ENCODE assay signal across 31 cellular contexts in genomic region chr15:77057072-77057471, GRCh38. TPM values are rescaled to one million over a fixed set of nuclear protein-coding genes. Genes with fewer than 3 reads are reported as not detected.
A peak's percentile ranks its signal among the peaks of the same experiment; 100 is the strongest.
DNase-seq lines count a peak whose midpoint lies in the region; ATAC-seq and TF ChIP-seq lines count a peak whose summit lies in the region.
"Had no signal": no experiment of that assay in that cellular context is flagged by ENCODE, and none has a peak within 500 bp of the region (broad histone marks: within the 10 kb centered on the region; RNA-seq: fewer than 3 reads in every experiment).

No MANE protein-coding gene starts in this region.

- H3K4me2 ChIP-seq in GM23338 = peak overlapping the region; percentile 9; the same call in 1 of the 2 replicates

- intact Hi-C loops in activated CD4-positive, alpha-beta memory T cell treated with anti-CD3 and anti-CD28 coated beads for 36 hours (cut with micrococcal nuclease) = no loop called here

- H3K27me3 ChIP-seq in GM23338 (ENCODE audit: insufficient read depth) (no peaks in the 10 kb centered on the region), adipocyte (replicated peaks; ENCODE audit: control insufficient read depth, insufficient read depth, low read length) (no peaks in the 10 kb centered on the region)
- H3K27me3 ChIP-seq: heart right ventricle had no signal

- H3K9ac ChIP-seq in adipocyte (ENCODE audit: low read length) = no peak overlapping the region

- peaks cover 50% of the 10 kb centered on the region for H3K79me2 ChIP-seq in GM23338 (replicated peaks; ENCODE audit: insufficient read depth)

- ATAC-seq in GM23338 (no peak), omental fat pad (ENCODE audit: low FRiP score) (peak; percentile 19), GM18861 (IDR thresholded peaks at IDR 0.05; ENCODE audit: unreplicated experiment) (no peak)
- ATAC-seq: activated CD4-positive, CD25-positive, alpha-beta regulatory T cell treated with anti-CD3 and anti-CD28 coated beads, Interleukin-2, amount 50 U/mL, for 24 hours; activated CD8-positive, alpha-beta T cell treated with anti-CD3 and anti-CD28 coated beads, Interleukin-2, amount 10 ng/mL, durations not matched to agents 7 days and 5 days; heart right ventricle; stimulated activated naive B cell treated with anti-CD40 and anti-IgM and Interleukin-4, amounts not matched to agents 10 μg/mL and 1 μg/mL and 100 μg/mL, for 72 hours had no signal

- H3F3A ChIP-seq in GM23338 (replicated peaks; ENCODE audit: low read depth) = no peaks in the 10 kb centered on the region

- H3K4me3 Mint-ChIP-seq in activated CD4-positive, alpha-beta memory T cell treated with anti-CD3 and anti-CD28 coated beads for 36 hours = no peak overlapping the region
- no peak overlapping the region for H3K4me3 Mint-ChIP-seq in activated CD4-positive, alpha-beta memory T cell treated with anti-CD3 and anti-CD28 coated beads, Interleukin-2, amount 10 ng/mL, durations not matched to agents 7 days and 5 days
- H3K4me3 Mint-ChIP-seq in GM23338 = no peak overlapping the region
- H3K4me3 Mint-ChIP-seq: activated CD8-positive, alpha-beta T cell treated with anti-CD3 and anti-CD28 coated beads, Interleukin-2, amount 10 ng/mL, durations not matched to agents 7 days and 5 days; activated naive CD8-positive, alpha-beta T cell treated with anti-CD3 and anti-CD28 coated beads, Interleukin-2, amount 50 U/mL, for 24 hours; endodermal cell; stimulated activated naive B cell treated with anti-CD40 and anti-IgM and Interleukin-4, amounts not matched to agents 10 μg/mL and 1 μg/mL and 100 μg/mL, for 72 hours had no signal

- H3K36me3 ChIP-seq in GM23338 (ENCODE audit: insufficient read depth) (no peaks in the 10 kb centered on the region; the same call in 1 of the 2 replicates), adipocyte (ENCODE audit: control insufficient read depth, insufficient read depth, low read length, severe bottlenecking) (peaks cover 49% of the 10 kb centered on the region)
- H3K36me3 ChIP-seq: prostate gland had no signal

- no peaks in the 10 kb centered on the region for H3K9me3 Mint-ChIP-seq in activated CD4-positive, alpha-beta memory T cell treated with anti-CD3 and anti-CD28 coated beads for 36 hours
- no peaks in the 10 kb centered on the region for H3K9me3 Mint-ChIP-seq in activated CD4-positive, alpha-beta memory T cell treated with anti-CD3 and anti-CD28 coated beads, Interleukin-2, amount 10 ng/mL, durations not matched to agents 7 days and 5 days
- H3K9me3 Mint-ChIP-seq in GM23338 = no peaks in the 10 kb centered on the region
- H3K9me3 Mint-ChIP-seq: activated naive CD8-positive, alpha-beta T cell treated with anti-CD3 and anti-CD28 coated beads, Interleukin-2, amount 50 U/mL, for 24 hours; brain; endodermal cell; naive B cell; stimulated activated naive B cell treated with anti-CD40 and anti-IgM and Interleukin-4, amounts not matched to agents 10 μg/mL and 1 μg/mL and 100 μg/mL, for 72 hours had no signal

- H3K4me1 ChIP-seq in GM23338 (ENCODE audit: insufficient read depth) = peaks cover 20% of the 10 kb centered on the region
- H3K4me1 ChIP-seq in adipocyte (ENCODE audit: control insufficient read depth, insufficient read depth, low read length) = peaks cover 75% of the 10 kb centered on the region
- H3K4me1 ChIP-seq: prostate gland had no signal

- CTCF ChIA-PET in activated CD4-positive, alpha-beta memory T cell treated with anti-CD3 and anti-CD28 coated beads for 36 hours (lab: Charles Lee) = interaction anchor here (1.1 to 2.0 kb wide), 2 partner anchors 83 to 440 kb away, joined by 3 to 7 read pairs; no protein-coding TSS in a partner anchor
- CTCF ChIA-PET in activated CD4-positive, alpha-beta memory T cell treated with anti-CD3 and anti-CD28 coated beads, Interleukin-2, amount 10 ng/mL, durations not matched to agents 7 days and 5 days (lab: Charles Lee) = interaction anchor here (1.4 kb wide), 1 partner anchor 486 kb away, joined by 3 read pairs; no protein-coding TSS in a partner anchor

- H3K4me3 ChIP-seq in GM23338 (no peak overlapping the region), adipocyte (ENCODE audit: low read length) (no peak overlapping the region)
- H3K4me3 ChIP-seq: heart right ventricle, prostate gland had no signal

- peaks cover 32% of the 10 kb centered on the region for H3K4me1 Mint-ChIP-seq in activated CD4-positive, alpha-beta memory T cell treated with anti-CD3 and anti-CD28 coated beads for 36 hours (ENCODE audit: low read depth)
- H3K4me1 Mint-ChIP-seq in activated CD4-positive, alpha-beta memory T cell treated with anti-CD3 and anti-CD28 coated beads, Interleukin-2, amount 10 ng/mL, durations not matched to agents 7 days and 5 days = peaks cover 15% of the 10 kb centered on the region
- H3K4me1 Mint-ChIP-seq in GM23338 = peaks cover 45% of the 10 kb centered on the region

- H3K9me3 ChIP-seq in adipocyte (ENCODE audit: control insufficient read depth, low read length) = no peaks in the 10 kb centered on the region
- H3K9me3 ChIP-seq: heart right ventricle, prostate gland had no signal

- peak overlapping the region; percentile 1 for H3K27ac Mint-ChIP-seq in activated CD4-positive, alpha-beta memory T cell treated with anti-CD3 and anti-CD28 coated beads for 36 hours
- no peak overlapping the region for H3K27ac Mint-ChIP-seq in activated CD4-positive, alpha-beta memory T cell treated with anti-CD3 and anti-CD28 coated beads, Interleukin-2, amount 10 ng/mL, durations not matched to agents 7 days and 5 days
- H3K27ac Mint-ChIP-seq in GM23338 = no peak overlapping the region
- H3K27ac Mint-ChIP-seq: activated CD8-positive, alpha-beta T cell treated with anti-CD3 and anti-CD28 coated beads, Interleukin-2, amount 10 ng/mL, durations not matched to agents 7 days and 5 days; endodermal cell had no signal

- H3K9me2 ChIP-seq in GM23338 (ENCODE audit: insufficient read depth) = no peaks in the 10 kb centered on the region

- no peak overlapping the region for H2AFZ ChIP-seq in GM23338

- POLR2A ChIA-PET in activated CD4-positive, alpha-beta memory T cell treated with anti-CD3 and anti-CD28 coated beads for 36 hours (lab: Charles Lee) = interaction anchor here (1.2 kb wide), 1 partner anchor 14 kb away, joined by 3 read pairs; no protein-coding TSS in a partner anchor
- POLR2A ChIA-PET in activated CD4-positive, alpha-beta memory T cell treated with anti-CD3 and anti-CD28 coated beads, Interleukin-2, amount 10 ng/mL, durations not matched to agents 7 days and 5 days (lab: Charles Lee) = interaction anchor here (1.1 kb wide), 1 partner anchor 60 kb away, joined by 3 read pairs; no protein-coding TSS in a partner anchor

- peaks cover 14% of the 10 kb centered on the region for H4K20me1 ChIP-seq in GM23338 (replicated peaks; ENCODE audit: insufficient read depth)

- no peak overlapping the region for H3K27ac ChIP-seq in GM23338 (ENCODE audit: low read depth)
- H3K27ac ChIP-seq: heart right ventricle, prostate gland had no signal

- H3K36me3 Mint-ChIP-seq in activated CD4-positive, alpha-beta memory T cell treated with anti-CD3 and anti-CD28 coated beads for 36 hours = peaks cover 6% of the 10 kb centered on the region
- peaks cover 3% of the 10 kb centered on the region for H3K36me3 Mint-ChIP-seq in activated CD4-positive, alpha-beta memory T cell treated with anti-CD3 and anti-CD28 coated beads, Interleukin-2, amount 10 ng/mL, durations not matched to agents 7 days and 5 days (ENCODE audit: low read depth)
- H3K36me3 Mint-ChIP-seq in GM23338 (ENCODE audit: low read depth) = peaks cover 14% of the 10 kb centered on the region; the same call in 2 of the 3 replicates

- no peak for TF ChIP-seq CTCF in GM23338 (conservative IDR thresholded peaks at IDR 0.05; ENCODE audit: low read depth in 2 of 2)
- no peak for TF ChIP-seq CTCF in omental fat pad (IDR thresholded peaks at IDR 0.05)

- no peaks in the 10 kb centered on the region for H3K27me3 Mint-ChIP-seq in activated CD4-positive, alpha-beta memory T cell treated with anti-CD3 and anti-CD28 coated beads for 36 hours
- H3K27me3 Mint-ChIP-seq in activated CD4-positive, alpha-beta memory T cell treated with anti-CD3 and anti-CD28 coated beads, Interleukin-2, amount 10 ng/mL, durations not matched to agents 7 days and 5 days = no peaks in the 10 kb centered on the region
- no peaks in the 10 kb centered on the region for H3K27me3 Mint-ChIP-seq in GM23338 (ENCODE audit: insufficient read depth, low read depth, poor library complexity)
- H3K27me3 Mint-ChIP-seq: activated naive CD8-positive, alpha-beta T cell treated with anti-CD3 and anti-CD28 coated beads, Interleukin-2, amount 50 U/mL, for 24 hours; brain; naive B cell; stimulated activated naive B cell treated with anti-CD40 and anti-IgM and Interleukin-4, amounts not matched to agents 10 μg/mL and 1 μg/mL and 100 μg/mL, for 72 hours had no signal

- DNase-seq in activated CD4-positive, alpha-beta memory T cell treated with anti-CD3 and anti-CD28 coated beads for 36 hours = no peak
- DNase-seq in activated CD4-positive, alpha-beta memory T cell treated with anti-CD3 and anti-CD28 coated beads, Interleukin-2, amount 10 ng/mL, durations not matched to agents 7 days and 5 days = no peak
- DNase-seq in GM23338 (ENCODE audit: low spot score) (no peak), adipocyte (ENCODE audit: low read depth) (peak; percentile 60), omental fat pad (ENCODE audit: low spot score) (no peak), NCI-H1105 (lab: John Stamatoyannopoulos, UW) (no peak)
- no peak for DNase-seq in NK-92 treated with Interleukin-12 subunit alpha and Interleukin-12 subunit beta, amount 100 ng/mL, for 24 hours (lab: John Stamatoyannopoulos, UW)
- DNase-seq: activated CD8-positive, alpha-beta T cell treated with anti-CD3 and anti-CD28 coated beads, Interleukin-2, amount 10 ng/mL, durations not matched to agents 7 days and 5 days; activated effector memory CD4-positive, alpha-beta T cell treated with anti-CD3 and anti-CD28 coated beads, Interleukin-2, amount 50 U/mL, for 16 hours; activated naive CD8-positive, alpha-beta T cell treated with anti-CD3 and anti-CD28 coated beads, Interleukin-2, amount 50 U/mL, for 24 hours; dermis blood vessel endothelial cell; DMS79 treated with DMSO at 0.1 percent for 48 hours; endodermal cell; GDM1; heart right ventricle; KG1; kidney glomerular epithelial cell; midbrain; MM.1S; naive B cell; NCI-H1436; NCI-H2081; NCI-H2227 treated with DMSO at 0.1 percent for 48 hours; Right ventricle myocardium superior; stimulated activated CD4-positive, alpha-beta T cell treated with anti-CD3 and anti-CD28 coated beads, Interleukin-15, amount 100 ng/mL, for 24 hours; stimulated activated naive B cell treated with anti-CD40 and anti-IgM and Interleukin-4, amounts not matched to agents 10 μg/mL and 1 μg/mL and 100 μg/mL, for 72 hours; T-helper 2 cell had no signal

TF ChIP-seq in GM23338, 12 proteins besides CTCF, POLR2A, EP300 and RAD21 (continues in another document):
- TF ChIP-seq POLR2AphosphoS5 (IDR thresholded peaks at IDR 0.05; ENCODE audit: low read depth) = no peak
- no peak for TF ChIP-seq ZNF114 (CRISPR knock-in tag; IDR thresholded peaks at IDR 0.05)

RNA-seq across cellular contexts. Expression of gene TSPAN3, which starts 13.8 kb away (rescaled TPM):
- total RNA-seq in activated CD4-positive, alpha-beta memory T cell treated with anti-CD3 and anti-CD28 coated beads for 36 hours = 10 to 100 TPM; 28.9 to 29.1 TPM
- total RNA-seq in activated CD4-positive, alpha-beta memory T cell treated with anti-CD3 and anti-CD28 coated beads, Interleukin-2, amount 10 ng/mL, durations not matched to agents 7 days and 5 days = 10 to 100 TPM; 12.4 to 13.9 TPM
- total RNA-seq in GM23338 (2014; rRNA removed; shearing (Covaris generic)) = 135 and 159 TPM in 2 replicates
- polyA plus RNA-seq in GM23338 (2016; fragmentation: Nextera tagmentation; extraction: Ambion mirVana) = 72.2 and 72.5 TPM in 2 replicates
- 1,000 to 10,000 TPM in 2 of 4 donors, 100 to 1,000 TPM in 2; 218 to 1,125 (median 697) TPM for total RNA-seq in omental fat pad
